8 cellular contexts compared by ENCODE assay signal in the genomic region with DNA sequence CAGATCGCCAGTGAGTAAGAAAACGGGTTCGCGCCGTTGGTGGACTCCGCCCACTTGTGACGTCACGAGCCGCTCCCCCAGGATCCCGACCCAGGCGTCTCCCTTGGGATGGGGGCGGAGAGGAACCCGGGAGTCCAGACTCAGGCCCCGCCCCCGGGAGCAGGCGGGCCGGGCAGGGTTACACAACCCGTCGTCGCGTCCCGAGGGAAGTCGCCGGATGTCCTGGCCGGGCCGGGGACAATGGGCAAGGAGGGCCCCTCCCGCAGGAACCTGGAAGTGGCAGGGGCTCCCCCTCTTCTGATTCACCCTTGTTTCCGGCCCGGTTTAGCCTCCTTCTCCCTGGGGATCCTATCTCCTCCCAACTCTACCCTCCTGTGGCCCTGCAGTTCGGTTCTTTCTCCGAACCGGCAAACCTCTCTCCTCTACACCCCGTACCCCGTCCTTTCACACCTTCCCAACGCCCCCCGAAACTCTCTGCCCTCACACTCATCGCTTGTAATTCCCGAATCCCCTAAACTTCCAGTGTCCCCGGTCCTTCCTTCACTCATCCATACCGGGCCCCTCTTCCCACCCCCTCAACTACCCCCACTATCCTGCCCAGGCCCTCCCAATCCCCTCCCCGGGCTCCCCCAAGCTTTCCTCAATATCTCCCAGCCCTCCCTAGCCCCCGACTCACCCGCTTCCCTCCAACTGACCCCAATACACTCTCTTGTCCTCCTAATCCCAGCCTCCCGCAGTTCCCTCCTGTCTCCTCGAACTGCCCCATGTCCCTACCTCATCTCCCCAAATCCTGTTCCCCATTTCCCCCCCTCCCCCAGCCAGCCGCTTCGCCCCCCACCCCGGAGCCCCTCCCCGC. TPM values are rescaled to one million over a fixed set of nuclear protein-coding genes. Genes with fewer than 3 reads are reported as not detected.
A peak's percentile ranks its signal among the peaks of the same experiment; 100 is the strongest.
DNase-seq lines count a peak whose midpoint lies in the region; ATAC-seq and TF ChIP-seq lines count a peak whose summit lies in the region.

No MANE protein-coding gene starts in this region.

- H3K36me3 Mint-ChIP-seq in GM23338 (ENCODE audit: low read depth) = no peaks in the 10 kb centered on the region; the same call in 2 of the 3 replicates
- no peaks in the 10 kb centered on the region for H3K36me3 Mint-ChIP-seq in activated T-helper 2 cell treated with anti-CD3 and anti-CD28 coated beads, Interferon-gamma antibody, Interleukin-2, Interleukin-4, amounts not matched to agents 10 μg/mL and 5 μg/mL and 100 μg/mL, durations not matched to agents 14 hours and 24 hours and 36 hours (ENCODE audit: low read depth)

- H3K4me2 ChIP-seq in BLaER1 (peak overlapping the region; percentile 87), GM23338 (peak overlapping the region; percentile 93)

- H3K9me3 Mint-ChIP-seq in GM23338 = no peaks in the 10 kb centered on the region
- no peaks in the 10 kb centered on the region for H3K9me3 Mint-ChIP-seq in activated T-helper 2 cell treated with anti-CD3 and anti-CD28 coated beads, Interferon-gamma antibody, Interleukin-2, Interleukin-4, amounts not matched to agents 10 μg/mL and 5 μg/mL and 100 μg/mL, durations not matched to agents 14 hours and 24 hours and 36 hours

- peak overlapping the region; percentile 98 for H2AFZ ChIP-seq in GM23338

- H3K4me3 Mint-ChIP-seq in GM23338 = peak overlapping the region; percentile 90
- H3K4me3 Mint-ChIP-seq in activated T-helper 2 cell treated with anti-CD3 and anti-CD28 coated beads, Interferon-gamma antibody, Interleukin-2, Interleukin-4, amounts not matched to agents 10 μg/mL and 5 μg/mL and 100 μg/mL, durations not matched to agents 14 hours and 24 hours and 36 hours (ENCODE audit: low read depth) = peak overlapping the region; percentile 81

- no peaks in the 10 kb centered on the region for H3K9me3 ChIP-seq in BLaER1
- no peaks in the 10 kb centered on the region for H3K9me3 ChIP-seq in mucosa of stomach (ENCODE audit: control insufficient read depth, low read length)

- H3K27me3 ChIP-seq in BLaER1 = no peaks in the 10 kb centered on the region
- H3K27me3 ChIP-seq in GM23338 (ENCODE audit: insufficient read depth) = peaks cover 36% of the 10 kb centered on the region
- H3K27me3 ChIP-seq in mucosa of stomach (ENCODE audit: control insufficient read depth, insufficient read depth, low read length) = no peaks in the 10 kb centered on the region

- H3K4me1 Mint-ChIP-seq in GM23338 = peaks cover 29% of the 10 kb centered on the region
- H3K4me1 Mint-ChIP-seq in activated T-helper 2 cell treated with anti-CD3 and anti-CD28 coated beads, Interferon-gamma antibody, Interleukin-2, Interleukin-4, amounts not matched to agents 10 μg/mL and 5 μg/mL and 100 μg/mL, durations not matched to agents 14 hours and 24 hours and 36 hours (ENCODE audit: low read depth) = peaks cover 36% of the 10 kb centered on the region

- H3K27me3 Mint-ChIP-seq in GM23338 (ENCODE audit: insufficient read depth, low read depth, poor library complexity) = peaks cover 30% of the 10 kb centered on the region
- no peaks in the 10 kb centered on the region for H3K27me3 Mint-ChIP-seq in activated T-helper 2 cell treated with anti-CD3 and anti-CD28 coated beads, Interferon-gamma antibody, Interleukin-2, Interleukin-4, amounts not matched to agents 10 μg/mL and 5 μg/mL and 100 μg/mL, durations not matched to agents 14 hours and 24 hours and 36 hours (ENCODE audit: low read depth)

- peak overlapping the region; percentile 91 for H3K27ac Mint-ChIP-seq in GM23338
- peak overlapping the region; percentile 81 for H3K27ac Mint-ChIP-seq in activated T-helper 2 cell treated with anti-CD3 and anti-CD28 coated beads, Interferon-gamma antibody, Interleukin-2, Interleukin-4, amounts not matched to agents 10 μg/mL and 5 μg/mL and 100 μg/mL, durations not matched to agents 14 hours and 24 hours and 36 hours

- peak; percentile 99 for DNase-seq in GM23338 (ENCODE audit: low spot score)
- peak; percentile 85 for DNase-seq in NCI-H69 (lab: John Stamatoyannopoulos, UW)
- no peak for DNase-seq in activated T-helper 2 cell treated with anti-CD3 and anti-CD28 coated beads, Interferon-gamma antibody, Interleukin-2, Interleukin-4, amounts not matched to agents 10 μg/mL and 5 μg/mL and 100 μg/mL, durations not matched to agents 14 hours and 24 hours and 36 hours (ENCODE audit: low spot score)
- peak; percentile 94 for DNase-seq in fibroblast of gingiva (ENCODE audit: low read depth)
- peak; percentile 12 to 97 (median 58) for DNase-seq in substantia nigra (lab: John Stamatoyannopoulos, UW)

- peaks cover 41% of the 10 kb centered on the region for H3F3A ChIP-seq in GM23338 (replicated peaks; ENCODE audit: low read depth)

- no peaks in the 10 kb centered on the region for H4K20me1 ChIP-seq in BLaER1
- H4K20me1 ChIP-seq in GM23338 (replicated peaks; ENCODE audit: insufficient read depth) = no peaks in the 10 kb centered on the region

- H3K4me3 ChIP-seq in BLaER1 (peak overlapping the region; percentile 66), GM23338 (peak overlapping the region; percentile 85), mucosa of stomach (ENCODE audit: low read length) (peak overlapping the region; percentile 27)

- intact Hi-C loops in activated T-helper 2 cell treated with anti-CD3 and anti-CD28 coated beads, Interferon-gamma antibody, Interleukin-2, Interleukin-4, amounts not matched to agents 10 μg/mL and 5 μg/mL and 100 μg/mL, durations not matched to agents 14 hours and 24 hours and 36 hours (cut with micrococcal nuclease) = loop anchor here (1.0 to 2.0 kb wide), 4 partner anchors 21 to 37 kb away; partner anchors contain the start of genes ERCC1 and POLR1G

- peak; percentile 67 for ATAC-seq in GM23338
- no peak for ATAC-seq in HG03108 (IDR thresholded peaks at IDR 0.05; ENCODE audit: unreplicated experiment)

- no peaks in the 10 kb centered on the region for H3K79me2 ChIP-seq in GM23338 (replicated peaks; ENCODE audit: insufficient read depth)

- H3K36me3 ChIP-seq in BLaER1 (no peaks in the 10 kb centered on the region), GM23338 (ENCODE audit: insufficient read depth) (no peaks in the 10 kb centered on the region), mucosa of stomach (ENCODE audit: control insufficient read depth, insufficient read depth, low read length) (no peaks in the 10 kb centered on the region)

- TF ChIP-seq CTCF in GM23338 (conservative IDR thresholded peaks at IDR 0.05; ENCODE audit: low read depth in 2 of 2) = no peak

- H3K27ac ChIP-seq in BLaER1 = peak overlapping the region; percentile 85
- peak overlapping the region; percentile 95 for H3K27ac ChIP-seq in GM23338 (ENCODE audit: low read depth)
- H3K27ac ChIP-seq in substantia nigra (ENCODE audit: low read depth, low read length, poor library complexity, severe bottlenecking) = peak overlapping the region; percentile 73

- no peaks in the 10 kb centered on the region for H3K9me2 ChIP-seq in GM23338 (ENCODE audit: insufficient read depth)

- H3K9ac ChIP-seq in BLaER1 (peak overlapping the region; percentile 54), mucosa of stomach (ENCODE audit: low read length) (peak overlapping the region; percentile 74)

- H3K4me1 ChIP-seq in BLaER1 = peaks cover 62% of the 10 kb centered on the region
- peaks cover 25% of the 10 kb centered on the region for H3K4me1 ChIP-seq in GM23338 (ENCODE audit: insufficient read depth)
- H3K4me1 ChIP-seq in mucosa of stomach (ENCODE audit: control insufficient read depth, insufficient read depth, low read length) = peaks cover 39% of the 10 kb centered on the region

TF ChIP-seq in GM23338, 12 proteins besides CTCF, POLR2A, EP300 and RAD21 (continues in another document):
- TF ChIP-seq, protein P1, sequence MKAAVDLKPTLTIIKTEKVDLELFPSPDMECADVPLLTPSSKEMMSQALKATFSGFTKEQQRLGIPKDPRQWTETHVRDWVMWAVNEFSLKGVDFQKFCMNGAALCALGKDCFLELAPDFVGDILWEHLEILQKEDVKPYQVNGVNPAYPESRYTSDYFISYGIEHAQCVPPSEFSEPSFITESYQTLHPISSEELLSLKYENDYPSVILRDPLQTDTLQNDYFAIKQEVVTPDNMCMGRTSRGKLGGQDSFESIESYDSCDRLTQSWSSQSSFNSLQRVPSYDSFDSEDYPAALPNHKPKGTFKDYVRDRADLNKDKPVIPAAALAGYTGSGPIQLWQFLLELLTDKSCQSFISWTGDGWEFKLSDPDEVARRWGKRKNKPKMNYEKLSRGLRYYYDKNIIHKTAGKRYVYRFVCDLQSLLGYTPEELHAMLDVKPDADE (IDR thresholded peaks at IDR 0.05) = peak; percentile 64
- TF ChIP-seq CREB1 (CRISPR knock-in tag; IDR thresholded peaks at IDR 0.05; ENCODE audit: low read depth) = peak; percentile 99
- no peak for TF ChIP-seq ZNF331 (CRISPR knock-in tag; IDR thresholded peaks at IDR 0.05; ENCODE audit: low read depth)
- no peak for TF ChIP-seq ZNF114 (CRISPR knock-in tag; IDR thresholded peaks at IDR 0.05)

RNA-seq across cellular contexts. Expression of gene ERCC1, which starts 20.0 kb away (rescaled TPM):
- 39.0 and 45.9 TPM in 2 replicates for total RNA-seq in GM23338 (2014; rRNA removed; shearing (Covaris generic))
- 52.3 and 56.3 TPM in 2 replicates for polyA plus RNA-seq in GM23338 (2016; fragmentation: Nextera tagmentation; extraction: Ambion mirVana)
- total RNA-seq in activated T-helper 2 cell treated with anti-CD3 and anti-CD28 coated beads, Interferon-gamma antibody, Interleukin-2, Interleukin-4, amounts not matched to agents 10 μg/mL and 5 μg/mL and 100 μg/mL, durations not matched to agents 14 hours and 24 hours and 36 hours = 114 and 118 TPM in 2 replicates

RNA-seq across cellular contexts. Expression of gene FOSB, which starts 24.1 kb away (rescaled TPM):
- total RNA-seq in GM23338 (2014; rRNA removed; shearing (Covaris generic)) = 0.89 and 1.9 TPM in 2 replicates
- 0.55 and 0.77 TPM in 2 replicates for polyA plus RNA-seq in GM23338 (2016; fragmentation: Nextera tagmentation; extraction: Ambion mirVana)
- total RNA-seq in activated T-helper 2 cell treated with anti-CD3 and anti-CD28 coated beads, Interferon-gamma antibody, Interleukin-2, Interleukin-4, amounts not matched to agents 10 μg/mL and 5 μg/mL and 100 μg/mL, durations not matched to agents 14 hours and 24 hours and 36 hours = 10.2 and 10.9 TPM in 2 replicates

RNA-seq across cellular contexts. Expression of gene POLR1G, which starts 37.2 kb away (rescaled TPM):
- 33.0 and 34.1 TPM in 2 replicates for total RNA-seq in GM23338 (2014; rRNA removed; shearing (Covaris generic))
- polyA plus RNA-seq in GM23338 (2016; fragmentation: Nextera tagmentation; extraction: Ambion mirVana) = 85.9 and 91.1 TPM in 2 replicates
- 16.1 and 16.7 TPM in 2 replicates for total RNA-seq in activated T-helper 2 cell treated with anti-CD3 and anti-CD28 coated beads, Interferon-gamma antibody, Interleukin-2, Interleukin-4, amounts not matched to agents 10 μg/mL and 5 μg/mL and 100 μg/mL, durations not matched to agents 14 hours and 24 hours and 36 hours

RNA-seq across cellular contexts. Expression of gene PPP1R13L, which starts 38.8 kb away (rescaled TPM):
- total RNA-seq in GM23338 (2014; rRNA removed; shearing (Covaris generic)) = 9.6 and 11.3 TPM in 2 replicates
- 12.9 and 15.5 TPM in 2 replicates for polyA plus RNA-seq in GM23338 (2016; fragmentation: Nextera tagmentation; extraction: Ambion mirVana)
- 12.8 and 16.6 TPM in 2 replicates for total RNA-seq in activated T-helper 2 cell treated with anti-CD3 and anti-CD28 coated beads, Interferon-gamma antibody, Interleukin-2, Interleukin-4, amounts not matched to agents 10 μg/mL and 5 μg/mL and 100 μg/mL, durations not matched to agents 14 hours and 24 hours and 36 hours

RNA-seq across cellular contexts. Expression of gene RTN2, which starts 53.2 kb away (rescaled TPM):
- total RNA-seq in GM23338 (2014; rRNA removed; shearing (Covaris generic)) = 22.8 and 32.1 TPM in 2 replicates
- polyA plus RNA-seq in GM23338 (2016; fragmentation: Nextera tagmentation; extraction: Ambion mirVana) = 7.0 and 8.6 TPM in 2 replicates
- total RNA-seq in activated T-helper 2 cell treated with anti-CD3 and anti-CD28 coated beads, Interferon-gamma antibody, Interleukin-2, Interleukin-4, amounts not matched to agents 10 μg/mL and 5 μg/mL and 100 μg/mL, durations not matched to agents 14 hours and 24 hours and 36 hours = 4.0 and 8.1 TPM in 2 replicates

Comparison
In these comparisons a context has a peak if more than half of its experiments do, and no peak if none do; other contexts are left out.
1. H3K4me3 ChIP-seq: peak in every context shown above with its lines; median percentile 85 in GM23338; 66 in BLaER1; 27 in mucosa of stomach.